ENCODE assay signal across 8 cellular contexts in genomic region chr12:13099066-13099909, GRCh38.
DNase-seq lines count a peak whose midpoint lies in the region; ATAC-seq lines count a peak whose summit lies in the region.

No MANE protein-coding gene starts in this region.

- DNase-seq in DMS79 treated with DMSO at 0.1 percent for 48 hours (lab: John Stamatoyannopoulos, UW) = peak; percentile 79
- DNase-seq in NOMO-1 treated with dmso at 0.1 percent for 144 hours (lab: John Stamatoyannopoulos, UW; ENCODE audit: unreplicated experiment) = peak; percentile 72
- DNase-seq in pons (ENCODE audit: low spot score) = peak; percentile 48
- no peak for DNase-seq in hepatic stellate cell (ENCODE audit: low spot score)
- no peak for DNase-seq in stimulated activated CD4-positive, alpha-beta T cell treated with anti-CD3 and anti-CD28 coated beads, Interleukin-4, amount 100 ng/mL, for 4 hours

- intact Hi-C loops in dendritic cell treated with granulocyte-macrophage colony-stimulating factor and Interleukin-4, amounts not matched to agents 40 ng/mL and 50 ng/mL, for 4 days (cut with micrococcal nuclease) = loop anchor here (1.0 to 10.0 kb wide), 3 partner anchors 54 to 374 kb away; partner anchors contain the start of genes EMP1 and FAM234B

- H3K4me3 Mint-ChIP-seq in dendritic cell treated with granulocyte-macrophage colony-stimulating factor and Interleukin-4, amounts not matched to agents 40 ng/mL and 50 ng/mL, for 4 days = peak overlapping the region; percentile 13

- H3K4me1 Mint-ChIP-seq in dendritic cell treated with granulocyte-macrophage colony-stimulating factor and Interleukin-4, amounts not matched to agents 40 ng/mL and 50 ng/mL, for 4 days (ENCODE audit: low read depth) = peaks cover 84% of the 10 kb centered on the region

- H3K9me3 Mint-ChIP-seq in dendritic cell treated with granulocyte-macrophage colony-stimulating factor and Interleukin-4, amounts not matched to agents 40 ng/mL and 50 ng/mL, for 4 days = no peaks in the 10 kb centered on the region

- no peaks in the 10 kb centered on the region for H3K36me3 Mint-ChIP-seq in dendritic cell treated with granulocyte-macrophage colony-stimulating factor and Interleukin-4, amounts not matched to agents 40 ng/mL and 50 ng/mL, for 4 days (ENCODE audit: low read depth)

- ATAC-seq in HG02973 (IDR thresholded peaks at IDR 0.05; ENCODE audit: unreplicated experiment) = no peak
- no peak for ATAC-seq in HG03521 (IDR thresholded peaks at IDR 0.05; ENCODE audit: unreplicated experiment)

- H3K27me3 Mint-ChIP-seq in dendritic cell treated with granulocyte-macrophage colony-stimulating factor and Interleukin-4, amounts not matched to agents 40 ng/mL and 50 ng/mL, for 4 days = no peaks in the 10 kb centered on the region

- peak overlapping the region; percentile 94 for H3K27ac Mint-ChIP-seq in dendritic cell treated with granulocyte-macrophage colony-stimulating factor and Interleukin-4, amounts not matched to agents 40 ng/mL and 50 ng/mL, for 4 days

Comparison
In these comparisons a context has a peak if more than half of its experiments do, and no peak if none do; other contexts are left out.
1. DNase-seq: peak in DMS79 treated with DMSO at 0.1 percent for 48 hours (single experiment), NOMO-1 treated with dmso at 0.1 percent for 144 hours (single experiment) and pons (single experiment); none in hepatic stellate cell (single experiment) and stimulated activated CD4-positive, alpha-beta T cell treated with anti-CD3 and anti-CD28 coated beads, Interleukin-4, amount 100 ng/mL, for 4 hours (0 of 2).